1 cellular context compared by ENCODE assay signal in genomic region chr12:57342207-57342691, GRCh38.
TF ChIP-seq lines count a peak whose summit lies in the region.

No MANE protein-coding gene starts in this region.

TF ChIP-seq in SK-N-SH treated with all-trans-retinoic acid at 6 μM for 48 hours, 23 proteins besides CTCF, POLR2A, EP300 and RAD21 (continued from another document):
- TF ChIP-seq PATZ1 (CRISPR knock-in tag; IDR thresholded peaks at IDR 0.05; ENCODE audit: borderline replicate concordance) (no peak), ZC3H10 (CRISPR knock-in tag; IDR thresholded peaks at IDR 0.05) (no peak)
